In the genomic region with DNA sequence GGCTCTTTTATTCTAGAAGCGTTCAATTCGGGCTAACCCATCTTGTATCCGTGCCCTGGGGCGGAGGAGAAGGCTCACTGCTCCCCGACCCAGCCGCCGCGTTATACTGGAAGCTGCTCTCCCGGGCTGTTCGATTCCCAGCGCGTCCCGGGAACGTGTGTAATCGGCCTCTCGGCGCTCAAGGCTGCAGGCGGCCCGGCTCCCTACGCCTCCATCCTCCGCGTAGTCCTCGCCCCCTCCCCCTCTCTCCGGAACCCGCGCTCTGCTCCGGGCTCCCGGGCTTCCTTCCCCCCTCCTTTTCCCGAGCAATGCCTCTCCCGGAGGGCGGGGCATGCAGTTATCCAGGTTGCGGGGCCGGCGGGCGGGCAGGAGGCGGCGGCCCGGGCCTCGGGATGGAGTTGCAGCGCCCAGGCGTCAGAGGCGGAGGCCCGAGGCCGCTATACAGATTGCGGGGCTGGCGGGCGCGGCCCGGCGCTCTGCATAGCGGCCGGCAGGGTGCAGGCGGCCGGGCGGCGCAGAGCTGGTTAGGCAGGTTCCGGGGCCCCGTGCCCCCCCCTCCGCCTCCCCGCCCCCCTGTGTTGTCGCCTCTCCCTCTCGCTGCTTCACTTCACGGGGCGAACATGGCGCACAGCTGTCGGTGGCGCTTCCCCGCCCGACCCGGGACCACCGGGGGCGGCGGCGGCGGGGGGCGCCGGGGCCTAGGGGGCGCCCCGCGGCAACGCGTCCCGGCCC, we compare ENCODE assay signal across 8 cellular contexts. TPM values are rescaled to one million over a fixed set of nuclear protein-coding genes. Genes with fewer than 3 reads are reported as not detected.
DNase-seq lines count a peak whose midpoint lies in the region; ATAC-seq and TF ChIP-seq lines count a peak whose summit lies in the region.

A gene (plus strand): TSS at position 600 of the 732 bp plus-strand sequence. CDS start 21 bp downstream, at position 621.

- peaks cover 44% of the 10 kb centered on the region for H3K79me2 ChIP-seq in hepatocyte

- H3K9me2 ChIP-seq in hepatocyte (replicated peaks; ENCODE audit: insufficient read depth): no peaks in the 10 kb centered on the region

- peak within 1 kb of the TSS; percentile 100 for H3K4me2 ChIP-seq in hepatocyte

- peak within 1 kb of the TSS; percentile 86 for H3K27ac ChIP-seq in hepatocyte

- peaks cover 41% of the 10 kb centered on the region for H4K20me1 ChIP-seq in hepatocyte (ENCODE audit: insufficient read depth, poor library complexity, severe bottlenecking)

- no peaks in the 10 kb centered on the region for H3K36me3 ChIP-seq in hepatocyte (replicated peaks; ENCODE audit: insufficient read depth, low read depth)

- peaks cover 10% of the 10 kb centered on the region for H3K4me1 ChIP-seq in hepatocyte (ENCODE audit: insufficient read depth)

- 1% methylated on average over 36 of the region's 83 CpGs for WGBS in hepatocyte (ENCODE audit: low lambda C conversion rate, missing lambda C conversion rate)

- DNase-seq in NCI-H2081 (lab: John Stamatoyannopoulos, UW) (peak; percentile 98 to 99), T-helper 9 cell (peak; percentile 94), astrocyte of the hippocampus (ENCODE audit: low read depth, low spot score) (peak; percentile 100), hepatocyte (ENCODE audit: low spot score) (peak; percentile 98), retina (peak; percentile 100), GM19240 (ENCODE audit: insufficient read length, low spot score) (no peak)

- peak within 1 kb of the TSS; percentile 97 for H2AFZ ChIP-seq in hepatocyte

- peak; percentile 49 for ATAC-seq in GM18502 (IDR thresholded peaks at IDR 0.05; ENCODE audit: poor library complexity, unreplicated experiment)
- ATAC-seq in HG03025 (IDR thresholded peaks at IDR 0.05; ENCODE audit: low FRiP score, unreplicated experiment): peak; percentile 54

- no peaks in the 10 kb centered on the region for H3K27me3 ChIP-seq in hepatocyte

- no peak for TF ChIP-seq CTCF in hepatocyte (IDR thresholded peaks at IDR 0.05; ENCODE audit: poor library complexity)

- no peaks in the 10 kb centered on the region for H3K9me3 ChIP-seq in hepatocyte (ENCODE audit: low read depth)

- H3K4me3 ChIP-seq in hepatocyte: peak within 1 kb of the TSS; percentile 87

RNA-seq across cellular contexts. Expression of the gene that starts here (rescaled TPM):
- 29.1 and 30.6 TPM in 2 replicates for total RNA-seq in hepatocyte
- 23.0 and 25.9 TPM in 2 replicates for polyA plus RNA-seq in hepatocyte
